ENCODE assay signal across 1 cellular context in the genomic region with DNA sequence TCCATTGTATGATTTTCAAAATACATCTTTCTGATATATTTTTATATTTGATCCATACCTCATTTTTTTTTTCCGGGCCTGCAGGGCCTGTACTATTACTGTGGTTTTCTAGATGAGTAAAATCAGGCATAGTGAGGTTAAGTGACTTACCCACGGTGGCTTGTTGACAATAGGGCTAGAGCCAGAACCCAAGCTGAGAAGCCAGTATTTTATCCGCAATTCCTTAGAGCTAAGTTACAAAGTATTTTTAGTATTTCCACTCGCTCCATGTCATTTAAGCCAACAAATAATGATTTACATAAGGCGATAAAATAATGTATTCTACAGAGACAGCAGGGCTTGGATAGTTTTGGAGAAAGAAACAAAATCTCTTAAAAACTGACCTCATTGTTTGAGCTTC.
TF ChIP-seq lines count a peak whose summit lies in the region.

No MANE protein-coding gene starts in this region.

TF ChIP-seq in SK-N-SH, 30 proteins besides CTCF, POLR2A, EP300 and RAD21 (continued from another document):
- TF ChIP-seq, protein P1, sequence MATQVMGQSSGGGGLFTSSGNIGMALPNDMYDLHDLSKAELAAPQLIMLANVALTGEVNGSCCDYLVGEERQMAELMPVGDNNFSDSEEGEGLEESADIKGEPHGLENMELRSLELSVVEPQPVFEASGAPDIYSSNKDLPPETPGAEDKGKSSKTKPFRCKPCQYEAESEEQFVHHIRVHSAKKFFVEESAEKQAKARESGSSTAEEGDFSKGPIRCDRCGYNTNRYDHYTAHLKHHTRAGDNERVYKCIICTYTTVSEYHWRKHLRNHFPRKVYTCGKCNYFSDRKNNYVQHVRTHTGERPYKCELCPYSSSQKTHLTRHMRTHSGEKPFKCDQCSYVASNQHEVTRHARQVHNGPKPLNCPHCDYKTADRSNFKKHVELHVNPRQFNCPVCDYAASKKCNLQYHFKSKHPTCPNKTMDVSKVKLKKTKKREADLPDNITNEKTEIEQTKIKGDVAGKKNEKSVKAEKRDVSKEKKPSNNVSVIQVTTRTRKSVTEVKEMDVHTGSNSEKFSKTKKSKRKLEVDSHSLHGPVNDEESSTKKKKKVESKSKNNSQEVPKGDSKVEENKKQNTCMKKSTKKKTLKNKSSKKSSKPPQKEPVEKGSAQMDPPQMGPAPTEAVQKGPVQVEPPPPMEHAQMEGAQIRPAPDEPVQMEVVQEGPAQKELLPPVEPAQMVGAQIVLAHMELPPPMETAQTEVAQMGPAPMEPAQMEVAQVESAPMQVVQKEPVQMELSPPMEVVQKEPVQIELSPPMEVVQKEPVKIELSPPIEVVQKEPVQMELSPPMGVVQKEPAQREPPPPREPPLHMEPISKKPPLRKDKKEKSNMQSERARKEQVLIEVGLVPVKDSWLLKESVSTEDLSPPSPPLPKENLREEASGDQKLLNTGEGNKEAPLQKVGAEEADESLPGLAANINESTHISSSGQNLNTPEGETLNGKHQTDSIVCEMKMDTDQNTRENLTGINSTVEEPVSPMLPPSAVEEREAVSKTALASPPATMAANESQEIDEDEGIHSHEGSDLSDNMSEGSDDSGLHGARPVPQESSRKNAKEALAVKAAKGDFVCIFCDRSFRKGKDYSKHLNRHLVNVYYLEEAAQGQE (IDR thresholded peaks at IDR 0.05; ENCODE audit: low read depth, low read length) = no peak
- TF ChIP-seq, protein P2, sequence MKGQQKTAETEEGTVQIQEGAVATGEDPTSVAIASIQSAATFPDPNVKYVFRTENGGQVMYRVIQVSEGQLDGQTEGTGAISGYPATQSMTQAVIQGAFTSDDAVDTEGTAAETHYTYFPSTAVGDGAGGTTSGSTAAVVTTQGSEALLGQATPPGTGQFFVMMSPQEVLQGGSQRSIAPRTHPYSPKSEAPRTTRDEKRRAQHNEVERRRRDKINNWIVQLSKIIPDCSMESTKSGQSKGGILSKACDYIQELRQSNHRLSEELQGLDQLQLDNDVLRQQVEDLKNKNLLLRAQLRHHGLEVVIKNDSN (IDR thresholded peaks at IDR 0.05; ENCODE audit: borderline replicate concordance, low read depth) = no peak
TF ChIP-seq in SK-N-SH: peak in this region for 0.
